Comparison of ENCODE assay signal across 1 cellular context in the genomic region with DNA sequence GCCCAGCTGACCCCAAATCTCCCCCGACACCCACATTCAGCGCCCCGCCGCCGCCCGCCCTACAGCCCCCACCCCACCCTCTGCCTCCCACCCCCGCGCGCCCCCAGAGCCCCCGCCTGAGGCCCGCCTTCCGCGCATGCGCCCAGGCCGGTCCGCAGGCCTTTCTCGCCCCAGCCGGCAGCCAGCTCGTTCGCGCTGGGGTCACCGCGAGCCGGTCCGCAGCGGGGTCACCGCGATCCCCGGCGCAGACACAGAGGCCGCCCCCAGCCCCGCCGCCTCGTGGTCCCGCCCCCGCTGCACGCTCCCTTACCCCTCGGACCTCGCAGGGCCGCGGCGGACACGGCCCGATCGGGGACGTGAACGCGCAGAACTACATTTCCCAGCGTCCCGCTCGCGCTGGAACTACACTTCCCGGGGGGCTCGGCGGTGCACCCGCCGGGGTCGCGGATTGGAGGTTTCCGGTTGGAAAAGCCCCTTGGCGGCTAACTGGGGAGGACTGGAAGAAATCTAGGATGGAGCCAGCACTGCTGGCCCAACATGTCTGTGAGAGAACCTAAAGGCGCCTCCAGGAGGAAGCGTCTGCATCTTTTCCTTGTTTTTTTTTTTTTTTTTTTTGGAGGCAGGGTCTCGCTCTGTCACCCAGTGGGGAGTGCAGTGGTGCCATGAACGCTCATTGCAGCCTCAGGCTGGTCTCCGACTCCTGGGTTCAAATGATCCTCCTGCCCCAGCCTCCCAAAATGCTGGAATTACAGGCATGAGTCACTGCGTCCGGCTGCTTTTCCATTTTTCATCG.
A peak's percentile ranks its signal among the peaks of the same experiment; 100 is the strongest.
TF ChIP-seq lines count a peak whose summit lies in the region.

ZNF605 (minus strand) TSS at position 374 of the 793 bp plus-strand sequence. CDS start 10,671 bp downstream, outside the sequence.

TF ChIP-seq in GM12878, 131 proteins besides CTCF, POLR2A, EP300 and RAD21 (continued from another document):
- TF ChIP-seq MLLT1 (IDR thresholded peaks at IDR 0.05) (no peak), IKZF1 (conservative IDR thresholded peaks at IDR 0.05) (peak; percentile 99), STAT3 (IDR thresholded peaks at IDR 0.05; ENCODE audit: low read depth, low read length) (no peak), LARP7 (IDR thresholded peaks at IDR 0.05) (0 out of 2 replicates have a peak, but pooled peaks have one; percentile 19), ZZZ3 (IDR thresholded peaks at IDR 0.05; ENCODE audit: control insufficient read depth, insufficient read length, low read depth) (no peak), SMARCA5 (IDR thresholded peaks at IDR 0.05) (no peak), NR2C1 (IDR thresholded peaks at IDR 0.05) (peak; percentile 97), NR2F1 (conservative IDR thresholded peaks at IDR 0.05) (peak; percentile 59), CHD2 (IDR thresholded peaks at IDR 0.05; ENCODE audit: borderline replicate concordance, low read depth, low read length) (peak; percentile 68), SRF (IDR thresholded peaks at IDR 0.05; ENCODE audit: low read depth in 2 of 2, low read length in 2 of 2) (0 out of 4 replicates have a peak, but pooled peaks of 1 of the 2 experiments have one; percentile 46), BHLHE40 (IDR thresholded peaks at IDR 0.05; ENCODE audit: borderline replicate concordance in 1 of 2, low read depth in 2 of 2, low read length in 1 of 2) (peak; percentile 48 to 55; a peak in 2 of 4 replicates), TARDBP (IDR thresholded peaks at IDR 0.05; ENCODE audit: borderline replicate concordance) (peak; percentile 97), RUNX3 (IDR thresholded peaks at IDR 0.05; ENCODE audit: low read length) (peak; percentile 67), GABPA (IDR thresholded peaks at IDR 0.05; ENCODE audit: low read depth) (peak; percentile 91), MTA2 (IDR thresholded peaks at IDR 0.05; ENCODE audit: low read depth) (peak; percentile 38; the same call in 1 of the 2 replicates), ZNF217 (IDR thresholded peaks at IDR 0.05) (no peak), ETV6 (conservative IDR thresholded peaks at IDR 0.05 in 1 of 2, IDR thresholded peaks at IDR 0.05 in 1 of 2; ENCODE audit: borderline replicate concordance in 1 of 2, low read depth in 1 of 2) (no peak), NFYA (IDR thresholded peaks at IDR 0.05; ENCODE audit: borderline replicate concordance, low read depth, low read length) (no peak), GATAD2B (conservative IDR thresholded peaks at IDR 0.05; ENCODE audit: low read depth) (no peak), POLR2AphosphoS5 (IDR thresholded peaks at IDR 0.05; ENCODE audit: low read length) (peak; percentile 42; the same call in 1 of the 2 replicates), CBFB (IDR thresholded peaks at IDR 0.05; ENCODE audit: low read depth) (no peak), SP1 (IDR thresholded peaks at IDR 0.05; ENCODE audit: low read depth, low read length) (peak; percentile 27), MEF2A (IDR thresholded peaks at IDR 0.05; ENCODE audit: insufficient read depth, low read depth, low read length) (0 out of 2 replicates have a peak, but pooled peaks have one; percentile 24), POU2F2 (IDR thresholded peaks at IDR 0.05; ENCODE audit: borderline replicate concordance, low read depth, low read length) (peak; percentile 23; the same call in 1 of the 3 replicates), CREM (IDR thresholded peaks at IDR 0.05; ENCODE audit: low read depth) (peak; percentile 93), RELA (IDR thresholded peaks at IDR 0.05; ENCODE audit: borderline replicate concordance, partially characterized antibody) (peak; percentile 83), ZNF687 (IDR thresholded peaks at IDR 0.05) (no peak), SIX5 (IDR thresholded peaks at IDR 0.05; ENCODE audit: low read depth, low read length, severe bottlenecking) (peak; percentile 98), TAF1 (IDR thresholded peaks at IDR 0.05; ENCODE audit: borderline replicate concordance, low read depth, low read length) (peak; percentile 60; the same call in 1 of the 2 replicates), CBX5 (IDR thresholded peaks at IDR 0.05; ENCODE audit: low read depth) (peak; percentile 45; the same call in 1 of the 2 replicates), TBL1XR1 (IDR thresholded peaks at IDR 0.05; ENCODE audit: low read depth, low read length) (peak; percentile 62; the same call in 1 of the 2 replicates), YY1 (IDR thresholded peaks at IDR 0.05; ENCODE audit: low read depth, low read length) (peak; percentile 87), SREBF1 (IDR thresholded peaks at IDR 0.05; ENCODE audit: low read length) (peak; percentile 89), NBN (IDR thresholded peaks at IDR 0.05) (peak; percentile 53; the same call in 1 of the 2 replicates), PAX5 (IDR thresholded peaks at IDR 0.05; ENCODE audit: borderline replicate concordance, low read depth, low read length) (peak; percentile 15; the same call in 1 of the 2 replicates), SUZ12 (IDR thresholded peaks at IDR 0.05; ENCODE audit: unreplicated experiment) (peak; percentile 96)
- TF ChIP-seq, protein P1, sequence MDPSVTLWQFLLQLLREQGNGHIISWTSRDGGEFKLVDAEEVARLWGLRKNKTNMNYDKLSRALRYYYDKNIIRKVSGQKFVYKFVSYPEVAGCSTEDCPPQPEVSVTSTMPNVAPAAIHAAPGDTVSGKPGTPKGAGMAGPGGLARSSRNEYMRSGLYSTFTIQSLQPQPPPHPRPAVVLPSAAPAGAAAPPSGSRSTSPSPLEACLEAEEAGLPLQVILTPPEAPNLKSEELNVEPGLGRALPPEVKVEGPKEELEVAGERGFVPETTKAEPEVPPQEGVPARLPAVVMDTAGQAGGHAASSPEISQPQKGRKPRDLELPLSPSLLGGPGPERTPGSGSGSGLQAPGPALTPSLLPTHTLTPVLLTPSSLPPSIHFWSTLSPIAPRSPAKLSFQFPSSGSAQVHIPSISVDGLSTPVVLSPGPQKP (IDR thresholded peaks at IDR 0.05; ENCODE audit: low read depth, low read length): 0 out of 2 replicates have a peak, but pooled peaks have one; percentile 26
- TF ChIP-seq, protein P2, sequence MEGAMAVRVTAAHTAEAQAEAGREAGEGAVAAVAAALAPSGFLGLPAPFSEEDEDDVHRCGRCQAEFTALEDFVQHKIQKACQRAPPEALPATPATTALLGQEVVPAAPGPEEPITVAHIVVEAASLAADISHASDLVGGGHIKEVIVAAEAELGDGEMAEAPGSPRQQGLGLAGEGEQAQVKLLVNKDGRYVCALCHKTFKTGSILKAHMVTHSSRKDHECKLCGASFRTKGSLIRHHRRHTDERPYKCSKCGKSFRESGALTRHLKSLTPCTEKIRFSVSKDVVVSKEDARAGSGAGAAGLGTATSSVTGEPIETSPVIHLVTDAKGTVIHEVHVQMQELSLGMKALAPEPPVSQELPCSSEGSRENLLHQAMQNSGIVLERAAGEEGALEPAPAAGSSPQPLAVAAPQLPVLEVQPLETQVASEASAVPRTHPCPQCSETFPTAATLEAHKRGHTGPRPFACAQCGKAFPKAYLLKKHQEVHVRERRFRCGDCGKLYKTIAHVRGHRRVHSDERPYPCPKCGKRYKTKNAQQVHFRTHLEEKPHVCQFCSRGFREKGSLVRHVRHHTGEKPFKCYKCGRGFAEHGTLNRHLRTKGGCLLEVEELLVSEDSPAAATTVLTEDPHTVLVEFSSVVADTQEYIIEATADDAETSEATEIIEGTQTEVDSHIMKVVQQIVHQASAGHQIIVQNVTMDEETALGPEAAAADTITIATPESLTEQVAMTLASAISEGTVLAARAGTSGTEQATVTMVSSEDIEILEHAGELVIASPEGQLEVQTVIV (IDR thresholded peaks at IDR 0.05; ENCODE audit: borderline replicate concordance, partially characterized antibody): peak; percentile 36
- TF ChIP-seq, protein P3, sequence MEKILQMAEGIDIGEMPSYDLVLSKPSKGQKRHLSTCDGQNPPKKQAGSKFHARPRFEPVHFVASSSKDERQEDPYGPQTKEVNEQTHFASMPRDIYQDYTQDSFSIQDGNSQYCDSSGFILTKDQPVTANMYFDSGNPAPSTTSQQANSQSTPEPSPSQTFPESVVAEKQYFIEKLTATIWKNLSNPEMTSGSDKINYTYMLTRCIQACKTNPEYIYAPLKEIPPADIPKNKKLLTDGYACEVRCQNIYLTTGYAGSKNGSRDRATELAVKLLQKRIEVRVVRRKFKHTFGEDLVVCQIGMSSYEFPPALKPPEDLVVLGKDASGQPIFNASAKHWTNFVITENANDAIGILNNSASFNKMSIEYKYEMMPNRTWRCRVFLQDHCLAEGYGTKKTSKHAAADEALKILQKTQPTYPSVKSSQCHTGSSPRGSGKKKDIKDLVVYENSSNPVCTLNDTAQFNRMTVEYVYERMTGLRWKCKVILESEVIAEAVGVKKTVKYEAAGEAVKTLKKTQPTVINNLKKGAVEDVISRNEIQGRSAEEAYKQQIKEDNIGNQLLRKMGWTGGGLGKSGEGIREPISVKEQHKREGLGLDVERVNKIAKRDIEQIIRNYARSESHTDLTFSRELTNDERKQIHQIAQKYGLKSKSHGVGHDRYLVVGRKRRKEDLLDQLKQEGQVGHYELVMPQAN (conservative IDR thresholded peaks at IDR 0.05): 0 out of 2 replicates have a peak, but pooled peaks have one; percentile 11
- TF ChIP-seq, protein P4, sequence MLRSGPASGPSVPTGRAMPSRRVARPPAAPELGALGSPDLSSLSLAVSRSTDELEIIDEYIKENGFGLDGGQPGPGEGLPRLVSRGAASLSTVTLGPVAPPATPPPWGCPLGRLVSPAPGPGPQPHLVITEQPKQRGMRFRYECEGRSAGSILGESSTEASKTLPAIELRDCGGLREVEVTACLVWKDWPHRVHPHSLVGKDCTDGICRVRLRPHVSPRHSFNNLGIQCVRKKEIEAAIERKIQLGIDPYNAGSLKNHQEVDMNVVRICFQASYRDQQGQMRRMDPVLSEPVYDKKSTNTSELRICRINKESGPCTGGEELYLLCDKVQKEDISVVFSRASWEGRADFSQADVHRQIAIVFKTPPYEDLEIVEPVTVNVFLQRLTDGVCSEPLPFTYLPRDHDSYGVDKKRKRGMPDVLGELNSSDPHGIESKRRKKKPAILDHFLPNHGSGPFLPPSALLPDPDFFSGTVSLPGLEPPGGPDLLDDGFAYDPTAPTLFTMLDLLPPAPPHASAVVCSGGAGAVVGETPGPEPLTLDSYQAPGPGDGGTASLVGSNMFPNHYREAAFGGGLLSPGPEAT (IDR thresholded peaks at IDR 0.05; ENCODE audit: low read depth): peak; percentile 87
TF ChIP-seq in GM12878: peak in this region for 37.
